1 cellular context compared by ENCODE assay signal in the genomic region with DNA sequence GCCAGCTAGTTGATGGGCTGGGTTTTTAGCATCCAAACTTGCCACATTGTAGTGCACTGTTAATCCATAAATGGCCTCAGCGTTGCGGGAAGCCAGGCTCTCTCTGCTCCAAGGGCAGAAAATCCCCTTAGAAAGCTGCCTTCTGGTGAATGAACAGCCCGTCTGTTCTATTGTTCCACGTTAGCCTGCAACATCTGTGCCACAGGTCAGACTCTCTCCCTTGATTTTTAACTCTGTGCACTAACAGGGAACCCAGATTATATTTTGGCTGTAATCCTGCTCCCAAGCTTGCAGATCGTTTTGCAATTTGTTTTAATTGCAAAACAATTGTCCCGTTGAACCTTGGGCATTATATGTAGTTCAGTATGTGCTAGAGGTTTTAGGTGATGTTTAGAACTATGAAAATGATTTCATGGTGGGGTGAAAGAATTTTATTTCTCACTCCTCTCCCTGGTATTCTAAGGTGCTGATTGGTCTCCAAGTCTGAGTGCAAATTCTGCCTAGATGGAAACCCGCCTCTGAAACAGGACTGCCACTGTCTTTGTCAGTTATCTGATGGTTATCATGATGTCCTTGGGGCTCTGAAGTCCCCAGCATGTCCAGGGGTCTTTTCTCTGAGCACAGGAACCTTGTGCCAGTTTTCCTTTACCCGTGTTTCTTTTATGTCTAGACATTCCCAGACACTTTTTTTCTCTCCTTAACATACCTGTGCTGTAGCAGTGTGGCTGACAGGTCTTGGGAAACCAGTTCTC.
TF ChIP-seq lines count a peak whose summit lies in the region.

No MANE protein-coding gene starts in this region.

TF ChIP-seq in liver, 16 proteins besides CTCF, POLR2A, EP300 and RAD21 (continued from another document):
- peak; percentile 91 to 92 for TF ChIP-seq HNF4A (conservative IDR thresholded peaks at IDR 0.05)
- TF ChIP-seq GABPA (IDR thresholded peaks at IDR 0.05 in 1 of 2, conservative IDR thresholded peaks at IDR 0.05 in 1 of 2) = no peak
- peak; percentile 40 for TF ChIP-seq NR2F2 (IDR thresholded peaks at IDR 0.05)
- no peak for TF ChIP-seq FOXA2 (IDR thresholded peaks at IDR 0.05)
- peak in 1 of 2 donors; percentile 76 for TF ChIP-seq EGR1 (IDR thresholded peaks at IDR 0.05; ENCODE audit: low read depth in 2 of 2)
TF ChIP-seq in liver: peak in this region for 11.
